In genomic region chr14:50070230-50070629, GRCh38 we compare ENCODE assay signal across 18 cellular contexts. TPM values are rescaled to one million over a fixed set of nuclear protein-coding genes. Genes with fewer than 3 reads are reported as not detected.
DNase-seq lines count a peak whose midpoint lies in the region; ATAC-seq and TF ChIP-seq lines count a peak whose summit lies in the region.
"Had no signal": no experiment of that assay in that cellular context is flagged by ENCODE, and none has a peak within 500 bp of the region (broad histone marks: within the 10 kb centered on the region; RNA-seq: fewer than 3 reads in every experiment).

No MANE protein-coding gene starts in this region.

- DNase-seq in activated CD4-positive, alpha-beta T cell treated with anti-CD3 and anti-CD28 coated beads for 36 hours, result peak; percentile 63
- DNase-seq in activated CD4-positive, alpha-beta T cell treated with anti-CD3 and anti-CD28 coated beads, Interleukin-2, amount 50 U/mL, for 4 hours, result no peak
- no peak for DNase-seq in activated naive CD8-positive, alpha-beta T cell treated with anti-CD3 and anti-CD28 coated beads for 36 hours
- DNase-seq in activated B cell treated with CpG ODN at 0.5 μM for 24 hours, result no peak
- no peak for DNase-seq in stimulated activated effector memory CD8-positive, alpha-beta T cell treated with anti-CD3 and anti-CD28 coated beads, Interleukin-12 subunit alpha, Interleukin-12 subunit beta, amount 100 ng/mL, for 72 hours (ENCODE audit: low spot score in 2 of 2)
- no peak for DNase-seq in naive thymus-derived CD8-positive, alpha-beta T cell
- no peak for DNase-seq in NCI-H82 treated with DMSO at 0.1 percent for 48 hours (lab: John Stamatoyannopoulos, UW; ENCODE audit: unreplicated experiment)
- DNase-seq: ACHN; CD4-positive, alpha-beta T cell; Karpas-422; MV-4-11; NCI-H1105 treated with DMSO at 0.1 percent for 48 hours; NCI-H2029 treated with DMSO at 0.1 percent for 48 hours; NCI-H345; NCI-H524; NCI-H774 had no signal

- H3K27ac Mint-ChIP-seq in activated CD4-positive, alpha-beta T cell treated with anti-CD3 and anti-CD28 coated beads for 36 hours, result peak overlapping the region; percentile 65
- H3K27ac Mint-ChIP-seq in activated naive CD8-positive, alpha-beta T cell, result peak overlapping the region; percentile 16
- H3K27ac Mint-ChIP-seq in activated naive CD8-positive, alpha-beta T cell treated with anti-CD3 and anti-CD28 coated beads for 36 hours, result no peak overlapping the region
- H3K27ac Mint-ChIP-seq in activated B cell treated with CpG ODN at 0.5 μM for 24 hours, result peak overlapping the region; percentile 41
- no peak overlapping the region for H3K27ac Mint-ChIP-seq in stimulated activated effector memory CD8-positive, alpha-beta T cell treated with anti-CD3 and anti-CD28 coated beads, Interleukin-12 subunit alpha, Interleukin-12 subunit beta, amount 100 ng/mL, for 72 hours
- H3K27ac Mint-ChIP-seq in naive thymus-derived CD8-positive, alpha-beta T cell, result peak overlapping the region in 3 of 10 donors; percentile 11 to 46 (median 14)
- H3K27ac Mint-ChIP-seq: CD4-positive, alpha-beta T cell; GM23338 had no signal

- H3K27me3 Mint-ChIP-seq in activated CD4-positive, alpha-beta T cell treated with anti-CD3 and anti-CD28 coated beads for 36 hours, result no peaks in the 10 kb centered on the region
- no peaks in the 10 kb centered on the region for H3K27me3 Mint-ChIP-seq in activated naive CD8-positive, alpha-beta T cell
- H3K27me3 Mint-ChIP-seq in activated naive CD8-positive, alpha-beta T cell treated with anti-CD3 and anti-CD28 coated beads for 36 hours, result no peaks in the 10 kb centered on the region
- H3K27me3 Mint-ChIP-seq in activated B cell treated with CpG ODN at 0.5 μM for 24 hours, result no peaks in the 10 kb centered on the region
- no peaks in the 10 kb centered on the region for H3K27me3 Mint-ChIP-seq in naive thymus-derived CD8-positive, alpha-beta T cell
- H3K27me3 Mint-ChIP-seq: CD4-positive, alpha-beta T cell had no signal

- peaks cover 26% of the 10 kb centered on the region for H3K36me3 Mint-ChIP-seq in activated CD4-positive, alpha-beta T cell treated with anti-CD3 and anti-CD28 coated beads for 36 hours (ENCODE audit: low read depth)
- peaks cover 3% of the 10 kb centered on the region for H3K36me3 Mint-ChIP-seq in activated naive CD8-positive, alpha-beta T cell
- peaks cover 26% of the 10 kb centered on the region for H3K36me3 Mint-ChIP-seq in activated naive CD8-positive, alpha-beta T cell treated with anti-CD3 and anti-CD28 coated beads for 36 hours
- peaks cover 29% of the 10 kb centered on the region for H3K36me3 Mint-ChIP-seq in activated B cell treated with CpG ODN at 0.5 μM for 24 hours (ENCODE audit: low read depth)
- H3K36me3 Mint-ChIP-seq in stimulated activated effector memory CD8-positive, alpha-beta T cell treated with anti-CD3 and anti-CD28 coated beads, Interleukin-12 subunit alpha, Interleukin-12 subunit beta, amount 100 ng/mL, for 72 hours, result no peaks in the 10 kb centered on the region
- H3K36me3 Mint-ChIP-seq in naive thymus-derived CD8-positive, alpha-beta T cell, result peaks cover 0 to 13% (median 7%) of the 10 kb centered on the region in 3 donors

- peaks cover 6% of the 10 kb centered on the region for H3K9me3 Mint-ChIP-seq in activated CD4-positive, alpha-beta T cell treated with anti-CD3 and anti-CD28 coated beads for 36 hours (ENCODE audit: low read depth)
- no peaks in the 10 kb centered on the region for H3K9me3 Mint-ChIP-seq in activated naive CD8-positive, alpha-beta T cell (ENCODE audit: low read depth)
- no peaks in the 10 kb centered on the region for H3K9me3 Mint-ChIP-seq in activated naive CD8-positive, alpha-beta T cell treated with anti-CD3 and anti-CD28 coated beads for 36 hours
- no peaks in the 10 kb centered on the region for H3K9me3 Mint-ChIP-seq in activated B cell treated with CpG ODN at 0.5 μM for 24 hours
- no peaks in the 10 kb centered on the region for H3K9me3 Mint-ChIP-seq in stimulated activated effector memory CD8-positive, alpha-beta T cell treated with anti-CD3 and anti-CD28 coated beads, Interleukin-12 subunit alpha, Interleukin-12 subunit beta, amount 100 ng/mL, for 72 hours
- H3K9me3 Mint-ChIP-seq in naive thymus-derived CD8-positive, alpha-beta T cell, result no peaks in the 10 kb centered on the region
- H3K9me3 Mint-ChIP-seq: CD4-positive, alpha-beta T cell; GM23338 had no signal

- TF ChIP-seq CTCF in activated B cell treated with CpG ODN at 0.5 μM for 24 hours (IDR thresholded peaks at IDR 0.05), result no peak

- H3K4me3 Mint-ChIP-seq in activated CD4-positive, alpha-beta T cell treated with anti-CD3 and anti-CD28 coated beads for 36 hours, result no peak overlapping the region
- H3K4me3 Mint-ChIP-seq in activated naive CD8-positive, alpha-beta T cell, result no peak overlapping the region
- no peak overlapping the region for H3K4me3 Mint-ChIP-seq in activated naive CD8-positive, alpha-beta T cell treated with anti-CD3 and anti-CD28 coated beads for 36 hours
- no peak overlapping the region for H3K4me3 Mint-ChIP-seq in activated B cell treated with CpG ODN at 0.5 μM for 24 hours
- no peak overlapping the region for H3K4me3 Mint-ChIP-seq in stimulated activated effector memory CD8-positive, alpha-beta T cell treated with anti-CD3 and anti-CD28 coated beads, Interleukin-12 subunit alpha, Interleukin-12 subunit beta, amount 100 ng/mL, for 72 hours
- H3K4me3 Mint-ChIP-seq in naive thymus-derived CD8-positive, alpha-beta T cell, result no peak overlapping the region
- H3K4me3 Mint-ChIP-seq: CD4-positive, alpha-beta T cell; GM23338 had no signal

- intact Hi-C loops in activated CD4-positive, alpha-beta T cell treated with anti-CD3 and anti-CD28 coated beads for 36 hours (cut with DNase I, micrococcal nuclease), result loop anchor here in 1 of 2 experiments (1.0 kb wide), 1 partner anchor 13 kb away; no protein-coding TSS in a partner anchor
- intact Hi-C loops in activated B cell treated with CpG ODN at 0.5 μM for 24 hours (cut with micrococcal nuclease), result no loop called here

- POLR2A ChIA-PET in activated CD4-positive, alpha-beta T cell treated with anti-CD3 and anti-CD28 coated beads for 36 hours (lab: Charles Lee), result interaction anchor here (0.6 to 1.5 kb wide), 7 partner anchors 8 to 797 kb away, joined by 4 to 9 read pairs (median 4); no protein-coding TSS in a partner anchor
- POLR2A ChIA-PET in activated B cell treated with CpG ODN at 0.5 μM for 24 hours (lab: Charles Lee), result interaction anchor here (0.6 to 4.9 kb wide), 4 partner anchors 8 to 33 kb away, joined by 3 to 44 read pairs (median 9); no protein-coding TSS in a partner anchor
- POLR2A ChIA-PET in naive thymus-derived CD8-positive, alpha-beta T cell (lab: Charles Lee), result interaction anchor here (0.6 to 1.0 kb wide), 6 partner anchors 8 to 240 kb away, joined by 3 to 5 read pairs (median 4); no protein-coding TSS in a partner anchor

- CTCF ChIA-PET in activated CD4-positive, alpha-beta T cell treated with anti-CD3 and anti-CD28 coated beads for 36 hours (lab: Charles Lee), result interaction anchor here (1.3 to 2.2 kb wide), 4 partner anchors 10 to 208 kb away, joined by 3 to 14 read pairs (median 8); no protein-coding TSS in a partner anchor
- CTCF ChIA-PET in activated B cell treated with CpG ODN at 0.5 μM for 24 hours (lab: Charles Lee), result interaction anchor here (1.0 to 2.1 kb wide), 2 partner anchors 8 to 208 kb away, joined by 4 to 7 read pairs; no protein-coding TSS in a partner anchor

- ATAC-seq in activated CD4-positive, alpha-beta T cell treated with anti-CD3 and anti-CD28 coated beads for 36 hours, result peak; percentile 66
- no peak for ATAC-seq in activated B cell treated with CpG ODN at 0.5 μM for 24 hours (ENCODE audit: low read depth)
- ATAC-seq in stimulated activated effector memory CD8-positive, alpha-beta T cell treated with anti-CD3 and anti-CD28 coated beads, Interleukin-12 subunit alpha, Interleukin-12 subunit beta, amount 100 ng/mL, for 72 hours, result peak; percentile 76
- ATAC-seq in naive thymus-derived CD8-positive, alpha-beta T cell, result no peak
- ATAC-seq: GM23338 had no signal

- H3K4me1 Mint-ChIP-seq in activated CD4-positive, alpha-beta T cell treated with anti-CD3 and anti-CD28 coated beads for 36 hours, result peaks cover 68% of the 10 kb centered on the region
- peaks cover 53% of the 10 kb centered on the region for H3K4me1 Mint-ChIP-seq in activated naive CD8-positive, alpha-beta T cell (ENCODE audit: low read depth)
- peaks cover 48% of the 10 kb centered on the region for H3K4me1 Mint-ChIP-seq in activated naive CD8-positive, alpha-beta T cell treated with anti-CD3 and anti-CD28 coated beads for 36 hours
- H3K4me1 Mint-ChIP-seq in activated B cell treated with CpG ODN at 0.5 μM for 24 hours, result peaks cover 58% of the 10 kb centered on the region
- peaks cover 70% of the 10 kb centered on the region for H3K4me1 Mint-ChIP-seq in stimulated activated effector memory CD8-positive, alpha-beta T cell treated with anti-CD3 and anti-CD28 coated beads, Interleukin-12 subunit alpha, Interleukin-12 subunit beta, amount 100 ng/mL, for 72 hours
- H3K4me1 Mint-ChIP-seq in naive thymus-derived CD8-positive, alpha-beta T cell, result peaks cover 18 to 56% (median 48%) of the 10 kb centered on the region in 4 donors

RNA-seq across cellular contexts. Expression of gene VCPKMT, which starts 46.1 kb away (rescaled TPM):
- total RNA-seq in activated CD4-positive, alpha-beta T cell treated with anti-CD3 and anti-CD28 coated beads for 36 hours, result 10 to 100 TPM in 1 of 2 experiments, 1 to 10 TPM in 1; 6.6 to 10.4 TPM
- total RNA-seq in activated naive CD8-positive, alpha-beta T cell treated with anti-CD3 and anti-CD28 coated beads for 36 hours, result 10 to 100 TPM; 13.3 to 14.3 TPM
- 19.9 and 20.8 TPM in 2 replicates for total RNA-seq in activated B cell treated with CpG ODN at 0.5 μM for 24 hours
- 10 to 100 TPM; 22.3 to 26.0 TPM for total RNA-seq in naive thymus-derived CD8-positive, alpha-beta T cell
- polyA plus RNA-seq in naive thymus-derived CD8-positive, alpha-beta T cell, result 10 to 100 TPM in 1 of 3 donors, 1 to 10 TPM in 2; 8.8 to 10.4 (median 9.5) TPM

Comparison
In these comparisons a context has a peak if more than half of its experiments do, and no peak if none do; other contexts are left out.
1. H3K27ac Mint-ChIP-seq: peak in activated CD4-positive, alpha-beta T cell treated with anti-CD3 and anti-CD28 coated beads for 36 hours (single experiment), activated naive CD8-positive, alpha-beta T cell (single experiment) and activated B cell treated with CpG ODN at 0.5 μM for 24 hours (single experiment); none in activated naive CD8-positive, alpha-beta T cell treated with anti-CD3 and anti-CD28 coated beads for 36 hours (single experiment) and stimulated activated effector memory CD8-positive, alpha-beta T cell treated with anti-CD3 and anti-CD28 coated beads, Interleukin-12 subunit alpha, Interleukin-12 subunit beta, amount 100 ng/mL, for 72 hours (single experiment).
2. ATAC-seq: peak in activated CD4-positive, alpha-beta T cell treated with anti-CD3 and anti-CD28 coated beads for 36 hours (single experiment) and stimulated activated effector memory CD8-positive, alpha-beta T cell treated with anti-CD3 and anti-CD28 coated beads, Interleukin-12 subunit alpha, Interleukin-12 subunit beta, amount 100 ng/mL, for 72 hours (single experiment); none in activated B cell treated with CpG ODN at 0.5 μM for 24 hours (single experiment) and naive thymus-derived CD8-positive, alpha-beta T cell (0 of 2).